Comparison of ENCODE assay signal across 10 cellular contexts in genomic region chr20:51469578-51470520, GRCh38.
DNase-seq lines count a peak whose midpoint lies in the region; ATAC-seq and TF ChIP-seq lines count a peak whose summit lies in the region.
"Had no signal": no experiment of that assay in that cellular context is flagged by ENCODE, and none has a peak within 500 bp of the region (broad histone marks: within the 10 kb centered on the region; RNA-seq: fewer than 3 reads in every experiment).

No MANE protein-coding gene starts in this region.

- H3K9me3 Mint-ChIP-seq in activated CD4-positive, alpha-beta T cell treated with anti-CD3 and anti-CD28 coated beads, Interleukin-2, amount 10 ng/mL, durations not matched to agents 24 days and 14 days, result no peaks in the 10 kb centered on the region
- no peaks in the 10 kb centered on the region for H3K9me3 Mint-ChIP-seq in activated T-helper 2 cell treated with anti-CD3 and anti-CD28 coated beads, Interferon-gamma antibody, Interleukin-2, Interleukin-4, amounts not matched to agents 10 μg/mL and 5 μg/mL and 100 μg/mL, durations not matched to agents 14 hours and 24 hours and 36 hours

- H3K4me3 Mint-ChIP-seq in activated CD4-positive, alpha-beta T cell treated with anti-CD3 and anti-CD28 coated beads, Interleukin-2, amount 10 ng/mL, durations not matched to agents 24 days and 14 days, result peak overlapping the region; percentile 63
- H3K4me3 Mint-ChIP-seq in activated T-helper 2 cell treated with anti-CD3 and anti-CD28 coated beads, Interferon-gamma antibody, Interleukin-2, Interleukin-4, amounts not matched to agents 10 μg/mL and 5 μg/mL and 100 μg/mL, durations not matched to agents 14 hours and 24 hours and 36 hours (ENCODE audit: low read depth), result peak overlapping the region; percentile 18

- no peaks in the 10 kb centered on the region for H3K79me2 ChIP-seq in parathyroid adenoma

- peaks cover 51% of the 10 kb centered on the region for H3K4me1 Mint-ChIP-seq in activated CD4-positive, alpha-beta T cell treated with anti-CD3 and anti-CD28 coated beads, Interleukin-2, amount 10 ng/mL, durations not matched to agents 24 days and 14 days
- peaks cover 43% of the 10 kb centered on the region for H3K4me1 Mint-ChIP-seq in activated T-helper 2 cell treated with anti-CD3 and anti-CD28 coated beads, Interferon-gamma antibody, Interleukin-2, Interleukin-4, amounts not matched to agents 10 μg/mL and 5 μg/mL and 100 μg/mL, durations not matched to agents 14 hours and 24 hours and 36 hours (ENCODE audit: low read depth)

- peaks cover 77% of the 10 kb centered on the region for H3K36me3 Mint-ChIP-seq in activated CD4-positive, alpha-beta T cell treated with anti-CD3 and anti-CD28 coated beads, Interleukin-2, amount 10 ng/mL, durations not matched to agents 24 days and 14 days (ENCODE audit: low read depth)
- H3K36me3 Mint-ChIP-seq in activated T-helper 2 cell treated with anti-CD3 and anti-CD28 coated beads, Interferon-gamma antibody, Interleukin-2, Interleukin-4, amounts not matched to agents 10 μg/mL and 5 μg/mL and 100 μg/mL, durations not matched to agents 14 hours and 24 hours and 36 hours (ENCODE audit: low read depth), result peaks cover 87% of the 10 kb centered on the region

- no peaks in the 10 kb centered on the region for H3K27me3 Mint-ChIP-seq in activated CD4-positive, alpha-beta T cell treated with anti-CD3 and anti-CD28 coated beads, Interleukin-2, amount 10 ng/mL, durations not matched to agents 24 days and 14 days
- no peaks in the 10 kb centered on the region for H3K27me3 Mint-ChIP-seq in activated T-helper 2 cell treated with anti-CD3 and anti-CD28 coated beads, Interferon-gamma antibody, Interleukin-2, Interleukin-4, amounts not matched to agents 10 μg/mL and 5 μg/mL and 100 μg/mL, durations not matched to agents 14 hours and 24 hours and 36 hours (ENCODE audit: low read depth)

- intact Hi-C loops in activated CD4-positive, alpha-beta T cell treated with anti-CD3 and anti-CD28 coated beads, Interleukin-2, amount 10 ng/mL, durations not matched to agents 24 days and 14 days (cut with micrococcal nuclease), result loop anchor here (1.0 kb wide), 1 partner anchor 71 kb away; no protein-coding TSS in a partner anchor
- intact Hi-C loops in activated T-helper 2 cell treated with anti-CD3 and anti-CD28 coated beads, Interferon-gamma antibody, Interleukin-2, Interleukin-4, amounts not matched to agents 10 μg/mL and 5 μg/mL and 100 μg/mL, durations not matched to agents 14 hours and 24 hours and 36 hours (cut with micrococcal nuclease), result loop anchor here (2.0 to 5.0 kb wide), 3 partner anchors 42 to 71 kb away; no protein-coding TSS in a partner anchor
- intact Hi-C loops in esophagus squamous epithelium (cut with DNase I), result no loop called here

- peaks cover 10% of the 10 kb centered on the region for H3K4me1 ChIP-seq in parathyroid adenoma
- peaks cover 0 to 25% (median 0%) of the 10 kb centered on the region in 3 donors for H3K4me1 ChIP-seq in esophagus squamous epithelium
- H3K4me1 ChIP-seq: uterus had no signal

- no peak for TF ChIP-seq POLR2A in esophagus squamous epithelium (IDR thresholded peaks at IDR 0.05)

- H3K4me3 ChIP-seq in parathyroid adenoma (ENCODE audit: low read depth, low read length), result no peak overlapping the region
- no peak overlapping the region for H3K4me3 ChIP-seq in esophagus squamous epithelium
- H3K4me3 ChIP-seq: uterus had no signal

- WGBS in esophagus squamous epithelium, 2 donors, result 72 to 74% methylated on average over 11 to 12 of the region's 12 CpGs

- H3K4me2 ChIP-seq in parathyroid adenoma (ENCODE audit: low read length), result no peak overlapping the region

- no peaks in the 10 kb centered on the region for H3K27me3 ChIP-seq in parathyroid adenoma (ENCODE audit: control insufficient read depth, insufficient read depth, low read length)
- H3K27me3 ChIP-seq in esophagus squamous epithelium, result no peaks in the 10 kb centered on the region
- H3K27me3 ChIP-seq: uterus had no signal

- no peak for TF ChIP-seq CTCF in parathyroid adenoma (IDR thresholded peaks at IDR 0.05)
- no peak for TF ChIP-seq CTCF in esophagus squamous epithelium (IDR thresholded peaks at IDR 0.05)

- H3K9ac ChIP-seq in parathyroid adenoma, result no peak overlapping the region

- no peak for DNase-seq in activated CD4-positive, alpha-beta T cell treated with anti-CD3 and anti-CD28 coated beads, Interleukin-2, amount 10 ng/mL, durations not matched to agents 24 days and 14 days
- no peak for DNase-seq in activated CD4-positive, alpha-beta T cell treated with anti-CD3 and anti-CD28 coated beads, Interleukin-2, amount 50 U/mL, for 48 hours
- DNase-seq in NCI-H2107 treated with DMSO at 0.1 percent for 48 hours (lab: John Stamatoyannopoulos, UW; ENCODE audit: unreplicated experiment) (peak; percentile 76), esophagus squamous epithelium (lab: John Stamatoyannopoulos, UW) (no peak)
- DNase-seq in activated T-helper 2 cell treated with anti-CD3 and anti-CD28 coated beads, Interferon-gamma antibody, Interleukin-2, Interleukin-4, amounts not matched to agents 10 μg/mL and 5 μg/mL and 100 μg/mL, durations not matched to agents 14 hours and 24 hours and 36 hours (ENCODE audit: low spot score), result no peak
- DNase-seq in stimulated activated CD4-positive, alpha-beta T cell treated with anti-CD3 and anti-CD28 coated beads, Interleukin-4, amount 100 ng/mL, for 4 hours, result no peak

- H3K36me3 ChIP-seq in parathyroid adenoma (ENCODE audit: control insufficient read depth, insufficient read depth, low read length), result no peaks in the 10 kb centered on the region
- peaks cover 0 to 9% (median 0%) of the 10 kb centered on the region in 3 donors for H3K36me3 ChIP-seq in esophagus squamous epithelium
- H3K36me3 ChIP-seq: uterus had no signal

- ATAC-seq in GM21390 (IDR thresholded peaks at IDR 0.05; ENCODE audit: unreplicated experiment), result no peak
- ATAC-seq: HCT116 had no signal

- peak overlapping the region; percentile 76 for H2AFZ ChIP-seq in parathyroid adenoma

- H3K27ac Mint-ChIP-seq in activated CD4-positive, alpha-beta T cell treated with anti-CD3 and anti-CD28 coated beads, Interleukin-2, amount 10 ng/mL, durations not matched to agents 24 days and 14 days, result peak overlapping the region; percentile 82
- H3K27ac Mint-ChIP-seq in activated T-helper 2 cell treated with anti-CD3 and anti-CD28 coated beads, Interferon-gamma antibody, Interleukin-2, Interleukin-4, amounts not matched to agents 10 μg/mL and 5 μg/mL and 100 μg/mL, durations not matched to agents 14 hours and 24 hours and 36 hours, result peak overlapping the region; percentile 77

- H3K27ac ChIP-seq in parathyroid adenoma (no peak overlapping the region), esophagus squamous epithelium (no peak overlapping the region)
- H3K27ac ChIP-seq: uterus had no signal

- H3K9me3 ChIP-seq in parathyroid adenoma (ENCODE audit: control insufficient read depth, low read length) (no peaks in the 10 kb centered on the region), esophagus squamous epithelium (no peaks in the 10 kb centered on the region)
- H3K9me3 ChIP-seq: uterus had no signal
